In the genomic region with DNA sequence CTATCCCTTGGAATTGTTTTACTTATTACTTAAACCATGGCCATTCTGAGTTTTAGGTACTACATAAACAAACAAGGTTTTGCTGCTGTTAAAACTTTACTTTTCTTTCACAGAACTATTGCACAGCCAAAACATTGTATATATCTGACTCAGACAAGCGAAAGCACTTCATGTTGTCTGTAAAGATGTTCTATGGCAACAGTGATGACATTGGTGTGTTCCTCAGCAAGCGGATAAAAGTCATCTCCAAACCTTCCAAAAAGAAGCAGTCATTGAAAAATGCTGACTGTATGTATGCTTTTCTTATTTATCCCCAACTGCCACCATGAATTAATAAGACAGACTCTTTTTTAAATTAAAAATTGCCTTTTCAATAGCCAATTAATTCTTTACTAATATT, we compare ENCODE assay signal across 19 cellular contexts.
DNase-seq lines count a peak whose midpoint lies in the region; FAIRE-seq and TF ChIP-seq lines count a peak whose summit lies in the region.
"Had no signal": no experiment of that assay in that cellular context is flagged by ENCODE, and none has a peak within 500 bp of the region (broad histone marks: within the 10 kb centered on the region; RNA-seq: fewer than 3 reads in every experiment).

No MANE protein-coding gene starts in this region.

- H3K4me3 ChIP-seq in ACC112 (ENCODE audit: low read depth, low read length) (no peak overlapping the region), H1 (ENCODE audit: extremely low read depth in 1 of 4, insufficient read depth in 2 of 4, low read depth in 3 of 4, low read length in 4 of 4) (peak overlapping the region in 1 of 4 experiments; percentile 7; a peak in 1 of 8 replicates)
- H3K4me3 ChIP-seq: BLaER1 had no signal

- DNase-seq in LHCN-M2 (ENCODE audit: low read depth): peak; percentile 30
- no peak for DNase-seq in H1 (ENCODE audit: low read depth in 1 of 2, low spot score in 2 of 2)
- DNase-seq in nephron progenitor cell: no peak
- DNase-seq in MV-4-11 (lab: John Stamatoyannopoulos, UW): no peak
- no peak for DNase-seq in stimulated activated naive CD4-positive, alpha-beta T cell (lab: John Stamatoyannopoulos, UW)
- no peak for DNase-seq in GM13977 (ENCODE audit: low spot score)
- no peak for DNase-seq in NCI-H2029 (lab: John Stamatoyannopoulos, UW)
- DNase-seq: activated CD4-positive, alpha-beta T cell treated with anti-CD3 and anti-CD28 coated beads, Interleukin-2, amount 10 ng/mL, durations not matched to agents 7 days and 5 days; caudate nucleus; head of caudate nucleus; immature natural killer cell; NCI-H1048; NCI-H510A treated with DMSO at 0.1 percent for 48 hours; nucleus accumbens; stimulated activated naive CD8-positive, alpha-beta T cell treated with anti-CD3 and anti-CD28 coated beads, Interleukin-15, amount 100 ng/mL, for 72 hours had no signal

- H2AFZ ChIP-seq in ACC112 (ENCODE audit: low read length, unreplicated experiment): no peak overlapping the region
- no peak overlapping the region for H2AFZ ChIP-seq in H1 (ENCODE audit: low read length)

- POLR2A ChIA-PET in H1 (lab: Charles Lee; ENCODE audit: partially characterized antibody): interaction anchor here (0.6 kb wide), 1 partner anchor 37 kb away, joined by 3 read pairs; no protein-coding TSS in a partner anchor

- no peak overlapping the region for H4K91ac ChIP-seq in H1 (replicated peaks; ENCODE audit: insufficient read length, low read length)

- TF ChIP-seq POLR2A in H1 (IDR thresholded peaks at IDR 0.05; ENCODE audit: control extremely low read depth in 1 of 2, low read depth in 2 of 2, low read length in 2 of 2): no peak

- H3K27ac Mint-ChIP-seq in nephron progenitor cell: peak overlapping the region; percentile 54
- H3K27ac Mint-ChIP-seq: activated CD4-positive, alpha-beta T cell treated with anti-CD3 and anti-CD28 coated beads, Interleukin-2, amount 10 ng/mL, durations not matched to agents 7 days and 5 days; activated T-helper 2 cell treated with anti-CD3 and anti-CD28 coated beads, Interferon-gamma antibody, Interleukin-2, Interleukin-4, amounts not matched to agents 10 μg/mL and 5 μg/mL and 100 μg/mL, durations not matched to agents 14 hours and 24 hours and 36 hours; immature natural killer cell; stimulated activated naive CD8-positive, alpha-beta T cell treated with anti-CD3 and anti-CD28 coated beads, Interleukin-15, amount 100 ng/mL, for 72 hours; type B pancreatic cell had no signal

- peaks cover 7% of the 10 kb centered on the region for H3K79me2 ChIP-seq in ACC112 (ENCODE audit: control insufficient read depth, insufficient read depth, low read length, unreplicated experiment)
- peaks cover 0 to 54% of the 10 kb centered on the region in 2 experiments; a peak in 2 of 4 replicates for H3K79me2 ChIP-seq in H1 (ENCODE audit: control insufficient read depth in 1 of 2, insufficient read depth in 2 of 2, low read length in 2 of 2)

- H3K4me3 Mint-ChIP-seq in nephron progenitor cell: no peak overlapping the region
- H3K4me3 Mint-ChIP-seq: activated CD4-positive, alpha-beta T cell treated with anti-CD3 and anti-CD28 coated beads, Interleukin-2, amount 10 ng/mL, durations not matched to agents 7 days and 5 days; immature natural killer cell; stimulated activated naive CD8-positive, alpha-beta T cell treated with anti-CD3 and anti-CD28 coated beads, Interleukin-15, amount 100 ng/mL, for 72 hours; type B pancreatic cell had no signal

- WGBS in H1 (ENCODE audit: extremely low coverage in 1 of 2, insufficient coverage in 1 of 2, insufficient read length in 1 of 2, insufficient replicate concordance in 2 of 2, low coverage in 1 of 2, low lambda C conversion rate in 2 of 2, missing lambda C conversion rate in 1 of 2), 2 experiments: 92% methylated on average over 2 of the region's 2 CpGs; no CpG with 5 or more reads in 1 of the 2 experiments

- H4K5ac ChIP-seq in H1 (ENCODE audit: insufficient read length, low read depth, low read length): peak overlapping the region; percentile 39

- H3K23me2 ChIP-seq in H1 (ENCODE audit: low read depth, low read length): no peaks in the 10 kb centered on the region

- H3K79me1 ChIP-seq in H1 (ENCODE audit: low read depth, low read length): no peaks in the 10 kb centered on the region; the same call in 1 of the 2 replicates

- no peaks in the 10 kb centered on the region for H3K27me3 ChIP-seq in ACC112 (ENCODE audit: insufficient read depth, low read length)
- H3K27me3 ChIP-seq in H1 (replicated peaks in 1 of 4; ENCODE audit: control insufficient read depth in 3 of 4, extremely low read depth in 1 of 4, insufficient read depth in 3 of 4, low read length in 3 of 4): no peaks in the 10 kb centered on the region
- H3K27me3 ChIP-seq: BLaER1 had no signal

- no peak for TF ChIP-seq EP300 in H1 (IDR thresholded peaks at IDR 0.05; ENCODE audit: borderline replicate concordance in 1 of 2, low read depth in 2 of 2, low read length in 2 of 2)

- peaks cover 68% of the 10 kb centered on the region for H3K36me3 Mint-ChIP-seq in nephron progenitor cell (ENCODE audit: low read depth)

- CTCF ChIA-PET in H1 (lab: Charles Lee; ENCODE audit: partially characterized antibody): interaction anchor here (2.7 kb wide), 1 partner anchor 10 kb away, joined by 10 read pairs; no protein-coding TSS in a partner anchor

- no peak overlapping the region for H2BK120ac ChIP-seq in H1 (replicated peaks; ENCODE audit: low read depth, low read length)

- H3K9me3 Mint-ChIP-seq in nephron progenitor cell: no peaks in the 10 kb centered on the region
- H3K9me3 Mint-ChIP-seq: activated CD4-positive, alpha-beta T cell treated with anti-CD3 and anti-CD28 coated beads, Interleukin-2, amount 10 ng/mL, durations not matched to agents 7 days and 5 days; activated T-helper 2 cell treated with anti-CD3 and anti-CD28 coated beads, Interferon-gamma antibody, Interleukin-2, Interleukin-4, amounts not matched to agents 10 μg/mL and 5 μg/mL and 100 μg/mL, durations not matched to agents 14 hours and 24 hours and 36 hours; immature natural killer cell; stimulated activated naive CD8-positive, alpha-beta T cell treated with anti-CD3 and anti-CD28 coated beads, Interleukin-15, amount 100 ng/mL, for 72 hours; type B pancreatic cell had no signal

- no peaks in the 10 kb centered on the region; a peak in 1 of 4 replicates for H3K9me3 ChIP-seq in H1 (ENCODE audit: insufficient read depth in 2 of 2, low read depth in 1 of 2, low read length in 1 of 2)
- H3K9me3 ChIP-seq: BLaER1 had no signal

- H3K27me3 Mint-ChIP-seq in nephron progenitor cell (ENCODE audit: low read depth, poor library complexity): no peaks in the 10 kb centered on the region
- H3K27me3 Mint-ChIP-seq: activated CD4-positive, alpha-beta T cell treated with anti-CD3 and anti-CD28 coated beads, Interleukin-2, amount 10 ng/mL, durations not matched to agents 7 days and 5 days; stimulated activated naive CD8-positive, alpha-beta T cell treated with anti-CD3 and anti-CD28 coated beads, Interleukin-15, amount 100 ng/mL, for 72 hours; type B pancreatic cell had no signal

- no peak overlapping the region for H3K14ac ChIP-seq in H1 (ENCODE audit: insufficient read length)

- H3K23ac ChIP-seq in H1 (ENCODE audit: insufficient read length): no peak overlapping the region

- H3K4me1 Mint-ChIP-seq in nephron progenitor cell: no peaks in the 10 kb centered on the region
- H3K4me1 Mint-ChIP-seq: activated CD4-positive, alpha-beta T cell treated with anti-CD3 and anti-CD28 coated beads, Interleukin-2, amount 10 ng/mL, durations not matched to agents 7 days and 5 days; immature natural killer cell had no signal

- H3K27ac ChIP-seq in ACC112 (ENCODE audit: low read depth, low read length) (0 out of 2 replicates have a peak overlapping the region, but pooled peaks have one; percentile 4), H1 (ENCODE audit: low read depth, low read length) (no peak overlapping the region)
- H3K27ac ChIP-seq: BLaER1 had no signal

- H2BK5ac ChIP-seq in H1 (ENCODE audit: low read depth, low read length): no peak overlapping the region

- in situ Hi-C loops in GM13977 (cut with MboI; ENCODE audit: low pct_unique_long_range_greater_than_20kb, low sequenced_read_pairs, unreplicated experiment): no loop called here

- no peak overlapping the region for H3K9ac ChIP-seq in H1 (replicated peaks in 1 of 4; ENCODE audit: extremely low read depth in 1 of 4, low read depth in 3 of 4, low read length in 3 of 4)
- H3K9ac ChIP-seq: BLaER1 had no signal

- H3K36me3 ChIP-seq in ACC112 (ENCODE audit: insufficient read depth, low read length) (peaks cover 50% of the 10 kb centered on the region), H1 (ENCODE audit: control insufficient read depth in 2 of 4, insufficient read depth in 4 of 4, low read length in 3 of 4) (peaks cover 0 to 50% (median 18%) of the 10 kb centered on the region in 4 experiments; a peak in 6 of 8 replicates)

- TF ChIP-seq RAD21 in H1 (IDR thresholded peaks at IDR 0.05 in 1 of 2, conservative IDR thresholded peaks at IDR 0.05 in 1 of 2; ENCODE audit: low read depth in 2 of 2, low read length in 2 of 2): no peak

- no peak overlapping the region for H3K4ac ChIP-seq in H1 (replicated peaks; ENCODE audit: insufficient read length, low read depth, low read length)

- H3K4me1 ChIP-seq in ACC112 (ENCODE audit: control insufficient read depth, insufficient read depth, low read length, unreplicated experiment) (no peaks in the 10 kb centered on the region), H1 (replicated peaks in 1 of 4; ENCODE audit: control insufficient read depth in 3 of 4, insufficient read depth in 4 of 4, low read length in 3 of 4) (peaks cover 0 to 25% (median 6%) of the 10 kb centered on the region in 4 experiments; a peak in 4 of 7 replicates)
- H3K4me1 ChIP-seq: BLaER1 had no signal

- no peak overlapping the region for H2AK5ac ChIP-seq in H1 (ENCODE audit: low read depth, low read length)

- H2BK20ac ChIP-seq in H1 (ENCODE audit: low read length): no peak overlapping the region

- H4K8ac ChIP-seq in H1 (ENCODE audit: extremely low read depth, insufficient read depth, low read length): no peak overlapping the region

- H3K18ac ChIP-seq in H1 (ENCODE audit: extremely low read depth, low read length): no peak overlapping the region

- no peak overlapping the region for H2BK12ac ChIP-seq in H1 (ENCODE audit: low read depth, low read length)

- no peaks in the 10 kb centered on the region for H4K20me1 ChIP-seq in H1 (replicated peaks in 1 of 2; ENCODE audit: control insufficient read depth in 1 of 2, insufficient read depth in 2 of 2, low read length in 2 of 2)
- H4K20me1 ChIP-seq: BLaER1 had no signal

- no peak for TF ChIP-seq CTCF in H1 (IDR thresholded peaks at IDR 0.05; ENCODE audit: control extremely low read depth in 1 of 3, insufficient read depth in 1 of 3, low read depth in 1 of 3, low read length in 3 of 3)
- TF ChIP-seq CTCF in nephron progenitor cell (IDR thresholded peaks at IDR 0.05): no peak
- TF ChIP-seq CTCF in GM13977 (IDR thresholded peaks at IDR 0.05; ENCODE audit: extremely low read depth, insufficient read depth, missing control alignments): no peak

- H3K4me2 ChIP-seq in H1 (ENCODE audit: insufficient read depth in 1 of 2, low read depth in 2 of 2, low read length in 2 of 2): no peak overlapping the region
- H3K4me2 ChIP-seq: BLaER1 had no signal

- H3K56ac ChIP-seq in H1 (replicated peaks; ENCODE audit: insufficient read length, low read depth, low read length): no peak overlapping the region

- FAIRE-seq in H1 (lab: Jason Lieb, UNC): peak; percentile 75

- H2BK15ac ChIP-seq in H1 (ENCODE audit: low read length): no peak overlapping the region

TF ChIP-seq in H1, 55 proteins besides CTCF, POLR2A, EP300 and RAD21 (continues in another document):
- no peak for TF ChIP-seq BACH1 (IDR thresholded peaks at IDR 0.05; ENCODE audit: low read length)
